Comparison of ENCODE assay signal across 14 cellular contexts in the genomic region with DNA sequence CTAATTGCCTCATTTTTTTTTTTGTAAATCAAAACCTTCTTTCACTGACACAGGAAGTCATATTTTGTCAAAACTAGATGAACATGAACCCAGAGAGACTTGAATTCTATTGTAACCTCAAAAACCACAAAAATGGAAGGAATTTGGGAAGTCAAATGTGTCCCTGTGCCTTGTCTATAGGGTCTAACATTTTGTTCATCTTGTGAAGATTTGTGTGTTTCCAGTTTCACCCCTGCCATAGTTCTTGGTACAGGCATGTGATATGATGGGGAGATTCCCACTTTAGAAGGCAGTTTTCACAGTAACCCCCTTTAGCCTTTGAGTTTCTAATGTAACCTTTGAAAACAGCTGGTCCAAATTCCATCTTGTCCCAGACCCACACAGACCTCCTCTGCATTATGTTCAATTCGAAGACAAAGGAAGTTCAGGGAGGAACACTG.
DNase-seq lines count a peak whose midpoint lies in the region; ATAC-seq and TF ChIP-seq lines count a peak whose summit lies in the region.
"Had no signal": no experiment of that assay in that cellular context is flagged by ENCODE, and none has a peak within 500 bp of the region (broad histone marks: within the 10 kb centered on the region; RNA-seq: fewer than 3 reads in every experiment).

No MANE protein-coding gene starts in this region.

- TF ChIP-seq CTCF in fibroblast of villous mesenchyme (IDR thresholded peaks at IDR 0.05; ENCODE audit: insufficient read depth, low read depth, low read length), result no peak
- TF ChIP-seq CTCF in smooth muscle cell (IDR thresholded peaks at IDR 0.05; ENCODE audit: borderline replicate concordance, insufficient read depth, poor library complexity, severe bottlenecking), result no peak
- no peak for TF ChIP-seq CTCF in lower leg skin (IDR thresholded peaks at IDR 0.05)

- peaks cover 16% of the 10 kb centered on the region for H3F3A ChIP-seq in smooth muscle cell (ENCODE audit: low read depth)

- TF ChIP-seq POLR2A in lower leg skin (IDR thresholded peaks at IDR 0.05), result no peak

- H3K4me2 ChIP-seq in smooth muscle cell, result peak overlapping the region; percentile 53

- H3K4me1 ChIP-seq in smooth muscle cell (ENCODE audit: low read depth), result peaks cover 15% of the 10 kb centered on the region

- no peak overlapping the region for H2AFZ ChIP-seq in smooth muscle cell (ENCODE audit: low read depth)

- no peaks in the 10 kb centered on the region for H3K36me3 ChIP-seq in smooth muscle cell (ENCODE audit: low read depth)

- intact Hi-C loops in lower leg skin (cut with DNase I; ENCODE audit: low total_unique reads), result no loop called here

- peak overlapping the region; percentile 46 for H3K27ac ChIP-seq in smooth muscle cell (ENCODE audit: low read depth)

- peak; percentile 54 for DNase-seq in H4 (ENCODE audit: low spot score)
- peak; percentile 20 for DNase-seq in SW480 (ENCODE audit: low spot score)
- peak; percentile 36 for DNase-seq in fibroblast of villous mesenchyme (ENCODE audit: low read depth)
- DNase-seq in smooth muscle cell (lab: John Stamatoyannopoulos, UW; ENCODE audit: unreplicated experiment), result no peak
- DNase-seq in lower leg skin (ENCODE audit: low spot score in 2 of 2), result no peak
- DNase-seq in NCI-H526 (lab: John Stamatoyannopoulos, UW), result no peak
- DNase-seq: activated gamma-delta T cell; effector CD8-positive, alpha-beta T cell; head of caudate nucleus; left colon; natural killer cell; NCI-H1048; stimulated activated CD4-positive, alpha-beta T cell treated with anti-CD3 and anti-CD28 coated beads, Interleukin-1b, Interleukin-23, amount 100 ng/mL, for 48 hours had no signal

- H3K9me3 ChIP-seq in smooth muscle cell (replicated peaks; ENCODE audit: low read depth), result no peaks in the 10 kb centered on the region

- 35% methylated on average over 1 of the region's 1 CpG for WGBS in smooth muscle cell (ENCODE audit: low lambda C conversion rate)
- 48 to 55% methylated on average over 1 of the region's 1 CpG for WGBS in lower leg skin, 2 donors

- H3K79me2 ChIP-seq in smooth muscle cell (ENCODE audit: low read depth), result no peaks in the 10 kb centered on the region

- H3K9ac ChIP-seq in smooth muscle cell (ENCODE audit: low read depth), result no peak overlapping the region

- no peaks in the 10 kb centered on the region for H3K27me3 ChIP-seq in smooth muscle cell (ENCODE audit: low read depth)

- no peaks in the 10 kb centered on the region for H4K20me1 ChIP-seq in smooth muscle cell (ENCODE audit: low read depth)

- no peak for ATAC-seq in HG03175 (IDR thresholded peaks at IDR 0.05; ENCODE audit: unreplicated experiment)
- ATAC-seq: left colon, natural killer cell had no signal

- H3K4me3 ChIP-seq in fibroblast of villous mesenchyme (ENCODE audit: low read depth, low read length) (no peak overlapping the region), smooth muscle cell (no peak overlapping the region), lower leg skin (ENCODE audit: low read depth, poor library complexity, severe bottlenecking) (no peak overlapping the region)

Comparison
In these comparisons a context has a peak if more than half of its experiments do, and no peak if none do; other contexts are left out.
1. DNase-seq: peak in H4 (single experiment), SW480 (single experiment) and fibroblast of villous mesenchyme (single experiment); none in smooth muscle cell (single experiment), lower leg skin (0 of 2) and NCI-H526 (0 of 2).